1 cellular context compared by ENCODE assay signal in genomic region chr14:69190191-69190590, GRCh38.
TF ChIP-seq lines count a peak whose summit lies in the region.

No MANE protein-coding gene starts in this region.

TF ChIP-seq in HEK293T, 16 proteins besides CTCF, POLR2A, EP300 and RAD21:
- TF ChIP-seq FOXK2 (IDR thresholded peaks at IDR 0.05) (no peak), SP1 (IDR thresholded peaks at IDR 0.05) (no peak), FOXM1 (IDR thresholded peaks at IDR 0.05; ENCODE audit: borderline replicate concordance) (no peak), ELF4 (IDR thresholded peaks at IDR 0.05) (no peak), LEF1 (IDR thresholded peaks at IDR 0.05; ENCODE audit: borderline replicate concordance) (no peak), NFRKB (IDR thresholded peaks at IDR 0.05) (no peak), SUZ12 (IDR thresholded peaks at IDR 0.05) (no peak), L3MBTL2 (conservative IDR thresholded peaks at IDR 0.05) (no peak), TARDBP (IDR thresholded peaks at IDR 0.05) (no peak), CTBP1 (IDR thresholded peaks at IDR 0.05; ENCODE audit: borderline replicate concordance) (no peak), FOXA1 (IDR thresholded peaks at IDR 0.05) (no peak)
